Comparison of ENCODE assay signal across 15 cellular contexts in the genomic region with DNA sequence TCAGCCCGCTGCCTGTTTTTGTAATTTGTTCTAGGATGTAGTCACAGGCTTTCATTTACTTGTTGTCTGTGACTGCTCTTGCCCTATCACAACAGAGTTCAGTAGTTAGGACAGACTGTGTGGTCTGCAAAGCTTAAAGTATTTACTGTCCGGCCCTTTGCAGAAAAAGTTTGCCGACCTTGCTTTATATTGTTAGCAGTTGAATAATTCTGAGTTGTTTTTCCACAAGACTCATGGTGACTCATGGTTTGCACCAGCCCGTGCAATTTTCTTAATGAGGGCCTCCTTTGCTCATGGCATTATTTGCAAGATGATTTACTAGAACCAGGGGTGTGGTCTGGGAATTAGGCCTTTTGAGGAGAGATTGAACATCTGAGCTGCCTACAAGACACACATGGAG.
DNase-seq lines count a peak whose midpoint lies in the region; ATAC-seq and TF ChIP-seq lines count a peak whose summit lies in the region.
"Had no signal": no experiment of that assay in that cellular context is flagged by ENCODE, and none has a peak within 500 bp of the region (broad histone marks: within the 10 kb centered on the region; RNA-seq: fewer than 3 reads in every experiment).

No MANE protein-coding gene starts in this region.

- H3K36me3 Mint-ChIP-seq in HFFc6 (ENCODE audit: low read depth) = peaks cover 9% of the 10 kb centered on the region
- no peaks in the 10 kb centered on the region for H3K36me3 Mint-ChIP-seq in activated T-helper 17 cell treated with anti-CD3 and anti-CD28 coated beads, Interleukin-2, amount 50 U/mL, for 72 hours (ENCODE audit: low read depth)

- TF ChIP-seq POLR2A in esophagus muscularis mucosa (IDR thresholded peaks at IDR 0.05; ENCODE audit: low read depth) = no peak

- peak; percentile 24 for ATAC-seq in activated T-helper 17 cell treated with anti-CD3 and anti-CD28 coated beads, Interleukin-2, amount 50 U/mL, for 72 hours (replicated peaks)
- ATAC-seq: activated T-cell treated with anti-CD3 and anti-CD28 coated beads, Interleukin-2, amount 50 U/mL, for 72 hours; gastrocnemius medialis; left lobe of liver had no signal

- H3K4me1 Mint-ChIP-seq in HFFc6 (ENCODE audit: low read depth) = peaks cover 75% of the 10 kb centered on the region
- peaks cover 7% of the 10 kb centered on the region for H3K4me1 Mint-ChIP-seq in activated T-helper 17 cell treated with anti-CD3 and anti-CD28 coated beads, Interleukin-2, amount 50 U/mL, for 72 hours

- H3K36me3 ChIP-seq in ascending aorta (no peaks in the 10 kb centered on the region), esophagus muscularis mucosa (no peaks in the 10 kb centered on the region)
- H3K36me3 ChIP-seq: cardiac muscle cell, gastrocnemius medialis had no signal

- H3K27ac Mint-ChIP-seq in HFFc6 = peak overlapping the region; percentile 88
- H3K27ac Mint-ChIP-seq in activated T-helper 17 cell treated with anti-CD3 and anti-CD28 coated beads, Interleukin-2, amount 50 U/mL, for 72 hours = no peak overlapping the region
- H3K27ac Mint-ChIP-seq: activated T-cell treated with anti-CD3 and anti-CD28 coated beads, Interleukin-2, amount 50 U/mL, for 72 hours had no signal

- no peak for TF ChIP-seq EP300 in esophagus muscularis mucosa (IDR thresholded peaks at IDR 0.05)

- TF ChIP-seq CTCF in HFFc6 (IDR thresholded peaks at IDR 0.05) = no peak
- TF ChIP-seq CTCF in fibroblast of pulmonary artery (IDR thresholded peaks at IDR 0.05; ENCODE audit: low read length, missing control alignments) = no peak
- no peak for TF ChIP-seq CTCF in ascending aorta (IDR thresholded peaks at IDR 0.05)
- TF ChIP-seq CTCF in esophagus muscularis mucosa (IDR thresholded peaks at IDR 0.05) = no peak

- H3K9me3 ChIP-seq in ascending aorta (no peaks in the 10 kb centered on the region), esophagus muscularis mucosa (no peaks in the 10 kb centered on the region)
- H3K9me3 ChIP-seq: gastrocnemius medialis had no signal

- DNase-seq in AG08396 (ENCODE audit: low spot score) (peak; percentile 51), HFFc6 (peak; percentile 88), fibroblast of pulmonary artery (ENCODE audit: low read depth) (peak; percentile 59), ascending aorta (ENCODE audit: low spot score in 2 of 2) (no peak), esophagus muscularis mucosa (ENCODE audit: extremely low spot score) (no peak), SW 1271 (lab: John Stamatoyannopoulos, UW) (no peak)
- no peak for DNase-seq in activated CD8-positive, alpha-beta memory T cell treated with anti-CD3 and anti-CD28 coated beads, Interleukin-2, amount 50 U/mL, for 4 hours
- DNase-seq: activated T-cell treated with anti-CD3 and anti-CD28 coated beads, Interleukin-2, amount 50 U/mL, for 72 hours; gastrocnemius medialis; NCI-H524 treated with DMSO at 0.1 percent for 48 hours; SIG-M5 had no signal

- H3K4me1 ChIP-seq in ascending aorta (no peaks in the 10 kb centered on the region), esophagus muscularis mucosa (peaks cover 0 to 11% (median 0%) of the 10 kb centered on the region in 4 donors)
- H3K4me1 ChIP-seq: gastrocnemius medialis had no signal

- no peaks in the 10 kb centered on the region for H3K9me3 Mint-ChIP-seq in HFFc6
- H3K9me3 Mint-ChIP-seq in activated T-helper 17 cell treated with anti-CD3 and anti-CD28 coated beads, Interleukin-2, amount 50 U/mL, for 72 hours = no peaks in the 10 kb centered on the region
- H3K9me3 Mint-ChIP-seq: activated T-cell treated with anti-CD3 and anti-CD28 coated beads, Interleukin-2, amount 50 U/mL, for 72 hours had no signal

- WGBS in esophagus muscularis mucosa = 76% methylated on average over 4 of the region's 4 CpGs

- peak overlapping the region; percentile 60 for H3K4me3 Mint-ChIP-seq in HFFc6
- no peak overlapping the region for H3K4me3 Mint-ChIP-seq in activated T-helper 17 cell treated with anti-CD3 and anti-CD28 coated beads, Interleukin-2, amount 50 U/mL, for 72 hours
- H3K4me3 Mint-ChIP-seq: activated T-cell treated with anti-CD3 and anti-CD28 coated beads, Interleukin-2, amount 50 U/mL, for 72 hours; CD14-positive monocyte had no signal

- H3K4me3 ChIP-seq in fibroblast of pulmonary artery (replicated peaks; ENCODE audit: low read depth, low read length) (no peak overlapping the region), ascending aorta (no peak overlapping the region), esophagus muscularis mucosa (no peak overlapping the region)
- H3K4me3 ChIP-seq: cardiac muscle cell, gastrocnemius medialis had no signal

- H3K27me3 ChIP-seq in ascending aorta (no peaks in the 10 kb centered on the region), esophagus muscularis mucosa (no peaks in the 10 kb centered on the region)
- H3K27me3 ChIP-seq: cardiac muscle cell, gastrocnemius medialis had no signal

- no peak overlapping the region for H3K27ac ChIP-seq in ascending aorta
- H3K27ac ChIP-seq in esophagus muscularis mucosa (replicated peaks in 1 of 4) = no peak overlapping the region
- H3K27ac ChIP-seq: cardiac muscle cell, gastrocnemius medialis had no signal

- H3K27me3 Mint-ChIP-seq in HFFc6 (ENCODE audit: insufficient read depth) = peaks cover 5% of the 10 kb centered on the region
- H3K27me3 Mint-ChIP-seq in activated T-helper 17 cell treated with anti-CD3 and anti-CD28 coated beads, Interleukin-2, amount 50 U/mL, for 72 hours = no peaks in the 10 kb centered on the region

- intact Hi-C loops in ascending aorta (cut with DNase I) = no loop called here
- intact Hi-C loops in esophagus muscularis mucosa (cut with DNase I) = no loop called here

Comparison
In these comparisons a context has a peak if more than half of its experiments do, and no peak if none do; other contexts are left out.
1. DNase-seq: peak in AG08396 (single experiment), HFFc6 (single experiment) and fibroblast of pulmonary artery (single experiment); none in ascending aorta (0 of 2), activated CD8-positive, alpha-beta memory T cell treated with anti-CD3 and anti-CD28 coated beads, Interleukin-2, amount 50 U/mL, for 4 hours (single experiment), esophagus muscularis mucosa (single experiment) and SW 1271 (0 of 2).